8 cellular contexts compared by ENCODE assay signal in genomic region chr17:79836952-79837887, GRCh38. TPM values are rescaled to one million over a fixed set of nuclear protein-coding genes. Genes with fewer than 3 reads are reported as not detected.
A peak's percentile ranks its signal among the peaks of the same experiment; 100 is the strongest.
DNase-seq lines count a peak whose midpoint lies in the region; ATAC-seq and TF ChIP-seq lines count a peak whose summit lies in the region.

No MANE protein-coding gene starts in this region.

- peak; percentile 55 for DNase-seq in EH (ENCODE audit: low read depth)
- DNase-seq in RWPE1 (ENCODE audit: low spot score) = peak; percentile 83
- peak; percentile 52 for DNase-seq in cerebellum (ENCODE audit: low spot score)
- peak; percentile 92 to 96 (median 96) for DNase-seq in right lobe of liver
- peak; percentile 96 for DNase-seq in stomach
- DNase-seq in middle frontal gyrus (ENCODE audit: extremely low spot score, low spot score) = no peak

- H3K4me3 ChIP-seq in HEK293 (ENCODE audit: low read depth, low read length) (peak overlapping the region; percentile 74), right lobe of liver (peak overlapping the region; percentile 68 to 71 (median 68)), stomach (peak overlapping the region; percentile 61 to 85 (median 76))

- TF ChIP-seq EP300 in stomach (IDR thresholded peaks at IDR 0.05) = no peak

- intact Hi-C loops in right lobe of liver (cut with DNase I) (no loop called here), stomach (cut with DNase I; ENCODE audit: low total_unique reads) (loop anchor here (5.0 kb wide), 1 partner anchor 40 kb away; the partner anchor contains the start of gene CBX8)

- H3K36me3 ChIP-seq in HEK293 (ENCODE audit: control insufficient read depth in 2 of 2, insufficient read depth in 1 of 2, low read length in 2 of 2) (peaks cover 0 to 41% of the 10 kb centered on the region in 2 experiments; a peak in 1 of 3 replicates), right lobe of liver (peaks cover 0 to 15% (median 6%) of the 10 kb centered on the region in 4 donors), stomach (peaks cover 18 to 23% (median 22%) of the 10 kb centered on the region in 4 donors)

- H3K27ac ChIP-seq in HEK293 (ENCODE audit: extremely low read depth, low read depth, low read length) = peak overlapping the region; percentile 81; the same call in 1 of the 2 replicates
- H3K27ac ChIP-seq in RWPE1 = peak overlapping the region; percentile 97
- H3K27ac ChIP-seq in right lobe of liver = peak overlapping the region in 2 of 3 donors; percentile 84 to 99
- H3K27ac ChIP-seq in stomach = peak overlapping the region; percentile 96 to 99 (median 98)

- H3K4me1 ChIP-seq in HEK293 (ENCODE audit: control insufficient read depth, insufficient read depth, low read length) (peaks cover 23% of the 10 kb centered on the region), right lobe of liver (peaks cover 0 to 57% (median 17%) of the 10 kb centered on the region in 4 donors), stomach (peaks cover 66 to 87% (median 84%) of the 10 kb centered on the region in 4 donors)

- peaks cover 0 to under 1% of the 10 kb centered on the region in 2 donors for H3K27me3 ChIP-seq in right lobe of liver
- peaks cover 19 to 27% (median 26%) of the 10 kb centered on the region in 3 donors for H3K27me3 ChIP-seq in stomach

- ATAC-seq in right lobe of liver (peak; percentile 46 to 61 (median 54)), HG02938 (IDR thresholded peaks at IDR 0.05; ENCODE audit: unreplicated experiment) (no peak)

- CTCF ChIA-PET in HEK293 (lab: Yijun Ruan, JAX) = interaction anchor here (0.6 to 1.6 kb wide), 9 partner anchors 9 to 134 kb away, joined by 3 to 10 read pairs (median 4); no protein-coding TSS in a partner anchor
- CTCF ChIA-PET in RWPE1 (lab: Yijun Ruan, JAX) = interaction anchor here (0.6 to 1.3 kb wide), 10 partner anchors 20 to 92 kb away, joined by 3 to 7 read pairs (median 5); no protein-coding TSS in a partner anchor

- TF ChIP-seq POLR2A in right lobe of liver (IDR thresholded peaks at IDR 0.05) (peak; percentile 51), stomach (IDR thresholded peaks at IDR 0.05) (peak in 1 of 4 donors; percentile 13)

- TF ChIP-seq CTCF in HEK293 (tag by site-specific recombination; IDR thresholded peaks at IDR 0.05) (no peak), RWPE1 (conservative IDR thresholded peaks at IDR 0.05; ENCODE audit: low read depth) (0 out of 2 replicates have a peak, but pooled peaks have one; percentile 24), right lobe of liver (IDR thresholded peaks at IDR 0.05) (peak; percentile 14 to 40 (median 18)), stomach (IDR thresholded peaks at IDR 0.05) (peak in 2 of 7 experiments; percentile 11 to 29)

- H3K9me3 ChIP-seq in HEK293 (ENCODE audit: control insufficient read depth, insufficient read depth, low read depth, low read length) (no peaks in the 10 kb centered on the region), right lobe of liver (no peaks in the 10 kb centered on the region), stomach (no peaks in the 10 kb centered on the region)

- POLR2A ChIA-PET in HEK293 (lab: Yijun Ruan, JAX) (interaction anchor here (0.7 to 3.5 kb wide), 6 partner anchors 16 to 41 kb away, joined by 3 to 23 read pairs (median 4); partner anchors contain the start of gene CBX8), RWPE1 (lab: Yijun Ruan, JAX; ENCODE audit: low non-redundant PET) (interaction anchor here (0.6 to 1.5 kb wide), 4 partner anchors 12 to 66 kb away, joined by 3 to 6 read pairs (median 4); no protein-coding TSS in a partner anchor)

- 4% methylated on average over 8 of the region's 41 CpGs for WGBS in right lobe of liver (ENCODE audit: insufficient coverage, low coverage, low lambda C conversion rate, missing lambda C conversion rate)
- 8 to 19% (median 10%) methylated on average over 8 to 41 of the region's 41 CpGs for WGBS in stomach, 5 donors

TF ChIP-seq in HEK293, 187 proteins besides CTCF, POLR2A, EP300 and RAD21 (continues in another document):
- TF ChIP-seq KLF16 (tag by site-specific recombination; IDR thresholded peaks at IDR 0.05) = no peak
- peak; percentile 20 for TF ChIP-seq ZBTB26 (tag by site-specific recombination; optimal IDR thresholded peaks at IDR 0.05)
- TF ChIP-seq YY1 (tag by site-specific recombination; IDR thresholded peaks at IDR 0.05) = no peak
- TF ChIP-seq PATZ1 (tag by site-specific recombination; IDR thresholded peaks at IDR 0.05) = peak; percentile 62; the same call in 1 of the 2 replicates
- 0 out of 2 replicates have a peak, but pooled peaks have one; percentile 7 for TF ChIP-seq ZNF10 (tag by site-specific recombination; IDR thresholded peaks at IDR 0.05)
- TF ChIP-seq OSR2 (tag by site-specific recombination; IDR thresholded peaks at IDR 0.05) = peak; percentile 27; the same call in 1 of the 2 replicates
- peak; percentile 55; the same call in 1 of the 2 replicates for TF ChIP-seq KLF1 (tag by site-specific recombination; IDR thresholded peaks at IDR 0.05)
- TF ChIP-seq ZNF354C (tag by site-specific recombination; IDR thresholded peaks at IDR 0.05; ENCODE audit: borderline replicate concordance, low read depth) = no peak
- TF ChIP-seq HOXC10 (CRISPR knock-in tag; IDR thresholded peaks at IDR 0.05) = no peak
- no peak for TF ChIP-seq ZNF221 (tag by site-specific recombination; IDR thresholded peaks at IDR 0.05; ENCODE audit: borderline replicate concordance)
- peak; percentile 73 for TF ChIP-seq ZFHX2 (tag by site-specific recombination; conservative IDR thresholded peaks at IDR 0.05)
- 0 out of 2 replicates have a peak, but pooled peaks have one; percentile 19 for TF ChIP-seq ZBTB1 (tag by site-specific recombination; IDR thresholded peaks at IDR 0.05)
- no peak for TF ChIP-seq ZSCAN23 (tag by site-specific recombination; IDR thresholded peaks at IDR 0.05)
- no peak for TF ChIP-seq ZNF664 (tag by site-specific recombination; IDR thresholded peaks at IDR 0.05)
- peak; percentile 7; the same call in 1 of the 2 replicates for TF ChIP-seq SP2 (tag by site-specific recombination; IDR thresholded peaks at IDR 0.05)
- no peak for TF ChIP-seq ZNF350 (tag by site-specific recombination; IDR thresholded peaks at IDR 0.05)
- no peak for TF ChIP-seq ZNF146 (tag by site-specific recombination; IDR thresholded peaks at IDR 0.05)
- TF ChIP-seq ZBTB21 (tag by site-specific recombination; IDR thresholded peaks at IDR 0.05) = peak; percentile 42; the same call in 1 of the 2 replicates
- 0 out of 2 replicates have a peak, but pooled peaks have one; percentile 2 for TF ChIP-seq IKZF3 (tag by site-specific recombination; IDR thresholded peaks at IDR 0.05)
- TF ChIP-seq ZIC2 (tag by site-specific recombination; IDR thresholded peaks at IDR 0.05) = peak; percentile 34; the same call in 1 of the 2 replicates
- no peak for TF ChIP-seq ZNF394 (tag by site-specific recombination; IDR thresholded peaks at IDR 0.05; ENCODE audit: borderline replicate concordance)
- TF ChIP-seq ZNF629 (tag by site-specific recombination; IDR thresholded peaks at IDR 0.05) = peak; percentile 67
- no peak for TF ChIP-seq ATF2 (tag by site-specific recombination; IDR thresholded peaks at IDR 0.05; ENCODE audit: low read depth)

RNA-seq across cellular contexts. Expression of gene CBX4, which starts 2.0 kb away (rescaled TPM):
- 15.4 TPM for total RNA-seq in cerebellum
- 10 to 100 TPM in 5 of 6 experiments, 1 to 10 TPM in 1; 8.9 to 21.9 (median 15.1) TPM for total RNA-seq in right lobe of liver
- total RNA-seq in stomach = 1 to 10 TPM; 1.8 to 9.8 (median 7.8) TPM
- polyA plus RNA-seq in stomach = 10 to 100 TPM in 1 of 3 donors, 1 to 10 TPM in 2; 7.6 to 10.6 (median 9.3) TPM

RNA-seq across cellular contexts. Expression of gene CBX8, which starts 40.3 kb away (rescaled TPM):
- total RNA-seq in cerebellum (7.4 TPM), right lobe of liver (1 to 10 TPM; 1.2 to 4.7 (median 2.0) TPM), stomach (100 to 1,000 TPM in 1 of 5 donors, 10 to 100 TPM in 1, 1 to 10 TPM in 1, not detected in 2; 2.8 to 140 (median 12.0) TPM)
- polyA plus RNA-seq in stomach = 1 to 10 TPM in 2 of 3 donors, under 1 TPM in 1; 0.76 to 3.4 (median 1.4) TPM

RNA-seq across cellular contexts. Expression of gene CBX2, which starts 59.3 kb away (rescaled TPM):
- total RNA-seq in cerebellum (19.9 TPM), right lobe of liver (1 to 10 TPM in 3 of 6 experiments, under 1 TPM in 3; 0.33 to 3.5 (median 1.1) TPM), stomach (1 to 10 TPM in 2 of 5 donors, under 1 TPM in 1, not detected in 2; under 0.01 to 1.3 (median 1.0) TPM)
- 1 to 10 TPM in 1 of 3 donors, under 1 TPM in 1, not detected in 1; 0.93 to 1.2 TPM for polyA plus RNA-seq in stomach
